10 cellular contexts compared by ENCODE assay signal in genomic region chr19:13848811-13849241, GRCh38. TPM values are rescaled to one million over a fixed set of nuclear protein-coding genes. Genes with fewer than 3 reads are reported as not detected.
DNase-seq lines count a peak whose midpoint lies in the region; ATAC-seq and TF ChIP-seq lines count a peak whose summit lies in the region.
"Had no signal": no experiment of that assay in that cellular context is flagged by ENCODE, and none has a peak within 500 bp of the region (broad histone marks: within the 10 kb centered on the region; RNA-seq: fewer than 3 reads in every experiment).

No MANE protein-coding gene starts in this region.

- peak overlapping the region; percentile 100 for H3K27ac Mint-ChIP-seq in MCF 10A (ENCODE audit: low read depth, unreplicated experiment)

- H3K4me1 Mint-ChIP-seq in MCF 10A (ENCODE audit: insufficient read depth, unreplicated experiment) = peaks cover 25% of the 10 kb centered on the region

- CTCF ChIA-PET in MCF 10A (lab: Yijun Ruan, JAX) = no interaction called here

- H3K4me3 ChIP-seq in heart right ventricle = no peak overlapping the region
- peak overlapping the region in 1 of 2 donors; percentile 6 for H3K4me3 ChIP-seq in muscle layer of duodenum (ENCODE audit: low read depth in 1 of 2, low read length in 2 of 2)
- H3K4me3 ChIP-seq in uterus = no peak overlapping the region

- H3K36me3 ChIP-seq in heart right ventricle = no peaks in the 10 kb centered on the region
- peaks cover 0 to 26% of the 10 kb centered on the region in 2 donors for H3K36me3 ChIP-seq in muscle layer of duodenum (ENCODE audit: control insufficient read depth in 1 of 2, insufficient read depth in 2 of 2, low read length in 2 of 2)
- no peaks in the 10 kb centered on the region for H3K36me3 ChIP-seq in uterus

- H3K4me3 Mint-ChIP-seq in MCF 10A (ENCODE audit: unreplicated experiment) = peak overlapping the region; percentile 45

- 42 to 44% methylated on average over 9 of the region's 9 CpGs for WGBS in heart right ventricle, 2 donors

- POLR2A ChIA-PET in MCF 10A (lab: Yijun Ruan, JAX) = interaction anchor here (2.2 to 14.8 kb wide), 4 partner anchors 10 to 53 kb away, joined by 10 to 265 read pairs (median 26); partner anchors contain the start of gene ZSWIM4

- no peak for ATAC-seq in heart right ventricle
- ATAC-seq in left ventricle myocardium superior = no peak
- ATAC-seq in HG03432 (IDR thresholded peaks at IDR 0.05; ENCODE audit: unreplicated experiment) = no peak
- ATAC-seq in HG03565 (IDR thresholded peaks at IDR 0.05; ENCODE audit: unreplicated experiment) = no peak

- H3K4me1 ChIP-seq in heart right ventricle (peaks cover 27 to 70% (median 59%) of the 10 kb centered on the region in 9 donors), muscle layer of duodenum (ENCODE audit: control insufficient read depth in 1 of 2, insufficient read depth in 2 of 2, low read length in 2 of 2) (peaks cover 9 to 29% of the 10 kb centered on the region in 2 donors), uterus (peaks cover 14 to 35% of the 10 kb centered on the region in 2 donors)

- H3K27me3 ChIP-seq in heart right ventricle = no peaks in the 10 kb centered on the region
- H3K27me3 ChIP-seq in muscle layer of duodenum (ENCODE audit: low read depth, low read length) = no peaks in the 10 kb centered on the region
- no peaks in the 10 kb centered on the region for H3K27me3 ChIP-seq in uterus

- peaks cover 19% of the 10 kb centered on the region for H3K36me3 Mint-ChIP-seq in MCF 10A (ENCODE audit: insufficient read depth, unreplicated experiment)

- H3K9me3 ChIP-seq in heart right ventricle = no peaks in the 10 kb centered on the region
- H3K9me3 ChIP-seq in muscle layer of duodenum (ENCODE audit: control insufficient read depth in 1 of 2, low read length in 2 of 2) = no peaks in the 10 kb centered on the region
- H3K9me3 ChIP-seq in uterus = no peaks in the 10 kb centered on the region

- peak overlapping the region in 9 of 10 donors; percentile 92 to 100 (median 99) for H3K27ac ChIP-seq in heart right ventricle
- peak overlapping the region; percentile 84 for H3K27ac ChIP-seq in muscle layer of duodenum (ENCODE audit: low read length)
- H3K27ac ChIP-seq in uterus = peak overlapping the region; percentile 100

- no peak for DNase-seq in heart right ventricle
- DNase-seq in left ventricle myocardium superior = no peak
- DNase-seq in MCF 10A (ENCODE audit: unreplicated experiment) = no peak
- DNase-seq in uterus = no peak
- DNase-seq in NCI-H82 (lab: John Stamatoyannopoulos, UW) = no peak
- DNase-seq: DND-41 had no signal

- H3K9me3 Mint-ChIP-seq in MCF 10A (ENCODE audit: unreplicated experiment) = no peaks in the 10 kb centered on the region

- no peak for TF ChIP-seq POLR2A in uterus (IDR thresholded peaks at IDR 0.05)

- H3K27me3 Mint-ChIP-seq in MCF 10A (ENCODE audit: insufficient read depth, unreplicated experiment) = no peaks in the 10 kb centered on the region

- BruUV-seq in MCF 10A (replicated peaks; lab: Mats Ljungman, UMichigan) = no TSS peak

- TF ChIP-seq CTCF in heart right ventricle (IDR thresholded peaks at IDR 0.05) (no peak), MCF 10A (IDR thresholded peaks at IDR 0.05; ENCODE audit: unreplicated experiment) (no peak), uterus (IDR thresholded peaks at IDR 0.05) (no peak)

- intact Hi-C loops in heart right ventricle (cut with DNase I) (loop anchor here in 5 of 10 donors (5.0 to 10.0 kb wide), 3 partner anchors 684 to 697 kb away; partner anchors contain the start of genes IER2 (in 4 of the 5) and STX10 (in 4 of the 5)), left ventricle myocardium superior (cut with micrococcal nuclease) (no loop called here), MCF 10A (cut with micrococcal nuclease) (no loop called here), uterus (cut with DNase I; ENCODE audit: low total_unique reads) (no loop called here)

RNA-seq across cellular contexts. Expression of gene NANOS3, which starts 28.1 kb away (rescaled TPM):
- 1 to 10 TPM in 3 of 10 donors, under 1 TPM in 3, not detected in 4; 0.37 to 1.5 (median 0.98) TPM for total RNA-seq in heart right ventricle
- polyA plus RNA-seq in heart right ventricle = 1 to 10 TPM in 1 of 2 donors, under 1 TPM in 1; 0.41 to 2.9 TPM
- 0.69 TPM for total RNA-seq in left ventricle myocardium superior
- not detected in 2 replicates for total RNA-seq in MCF 10A (2022)
- total RNA-seq in uterus = 1 to 10 TPM in 1 of 4 donors, not detected in 3; 1.2 TPM
- total RNA-seq: lower leg skin had no signal

RNA-seq across cellular contexts. Expression of gene ZSWIM4, which starts 53.6 kb away (rescaled TPM):
- 1 to 10 TPM; 2.1 to 7.1 (median 3.0) TPM for total RNA-seq in heart right ventricle
- 1 to 10 TPM; 1.2 to 1.5 TPM for polyA plus RNA-seq in heart right ventricle
- 2.3 TPM for total RNA-seq in left ventricle myocardium superior
- 9.2 and 9.4 TPM in 2 replicates for total RNA-seq in MCF 10A (2022)
- 1 to 10 TPM in 3 of 4 donors, under 1 TPM in 1; 0.26 to 8.4 (median 6.0) TPM for total RNA-seq in uterus

RNA-seq across cellular contexts. Expression of gene BRME1, which starts 57.1 kb away (rescaled TPM):
- total RNA-seq in heart right ventricle (under 1 TPM in 8 of 10 donors, not detected in 2; 0.19 to 0.88 (median 0.63) TPM), left ventricle myocardium superior (0.72 TPM), MCF 10A (2022) (0.75 and 1.8 TPM in 2 replicates), uterus (1 to 10 TPM in 3 of 4 donors, not detected in 1; 4.8 to 7.7 (median 5.8) TPM)
- 1 to 10 TPM in 1 of 2 donors, under 1 TPM in 1; 0.38 to 2.0 TPM for polyA plus RNA-seq in heart right ventricle

RNA-seq across cellular contexts. Expression of gene CC2D1A, which starts 57.2 kb away (rescaled TPM):
- 10 to 100 TPM; 13.2 to 30.2 (median 19.0) TPM for total RNA-seq in heart right ventricle
- polyA plus RNA-seq in heart right ventricle = 10 to 100 TPM; 16.5 to 49.8 TPM
- 19.6 TPM for total RNA-seq in left ventricle myocardium superior
- 36.7 and 37.1 TPM in 2 replicates for total RNA-seq in MCF 10A (2022)
- 10 to 100 TPM in 2 of 4 donors, 1 to 10 TPM in 2; 3.2 to 44.4 (median 13.2) TPM for total RNA-seq in uterus
